Comparison of ENCODE assay signal across 8 cellular contexts in the genomic region with DNA sequence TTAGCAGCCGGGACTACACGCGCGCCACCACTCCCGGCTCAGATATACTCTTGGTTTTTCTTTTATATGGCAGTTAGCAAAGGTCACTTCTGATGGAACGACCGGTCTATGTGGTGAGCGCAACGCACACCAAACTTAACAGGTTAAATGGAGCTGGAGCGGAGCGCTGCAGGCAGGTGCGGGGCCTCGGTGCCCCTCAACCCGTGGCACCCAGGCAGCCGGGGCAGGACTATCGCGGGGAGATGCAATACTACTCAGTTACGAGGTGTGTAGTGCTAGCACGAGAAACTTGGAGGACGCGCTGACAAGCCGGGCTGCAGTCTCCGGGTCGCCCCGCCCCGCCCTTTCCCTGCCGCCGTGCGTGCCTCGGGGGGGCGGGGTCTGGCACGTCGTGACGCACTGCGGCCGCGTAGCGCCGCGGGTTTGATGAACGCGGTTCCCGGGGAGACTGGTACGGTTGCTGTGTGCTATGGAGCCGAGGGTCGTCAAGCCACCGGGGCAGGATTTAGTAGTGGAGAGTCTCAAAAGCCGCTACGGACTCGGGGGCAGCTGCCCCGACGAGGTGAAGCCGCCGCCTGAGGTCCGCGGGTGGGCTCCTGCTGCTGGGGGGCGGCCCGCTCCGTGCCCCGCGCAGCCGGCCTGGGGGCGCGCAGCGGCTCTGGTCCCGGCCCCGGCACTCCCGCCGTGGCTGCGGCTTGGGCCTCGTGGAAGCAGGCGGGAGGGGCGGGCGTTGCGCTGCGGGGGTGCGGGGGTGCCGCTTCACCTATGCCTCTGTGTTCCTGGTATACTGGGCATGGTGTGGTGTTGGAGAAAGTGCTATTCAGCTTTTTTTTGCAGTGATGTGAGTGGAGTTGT. TPM values are rescaled to one million over a fixed set of nuclear protein-coding genes. Genes with fewer than 3 reads are reported as not detected.
A peak's percentile ranks its signal among the peaks of the same experiment; 100 is the strongest.
DNase-seq lines count a peak whose midpoint lies in the region; ATAC-seq and TF ChIP-seq lines count a peak whose summit lies in the region.

A gene with protein sequence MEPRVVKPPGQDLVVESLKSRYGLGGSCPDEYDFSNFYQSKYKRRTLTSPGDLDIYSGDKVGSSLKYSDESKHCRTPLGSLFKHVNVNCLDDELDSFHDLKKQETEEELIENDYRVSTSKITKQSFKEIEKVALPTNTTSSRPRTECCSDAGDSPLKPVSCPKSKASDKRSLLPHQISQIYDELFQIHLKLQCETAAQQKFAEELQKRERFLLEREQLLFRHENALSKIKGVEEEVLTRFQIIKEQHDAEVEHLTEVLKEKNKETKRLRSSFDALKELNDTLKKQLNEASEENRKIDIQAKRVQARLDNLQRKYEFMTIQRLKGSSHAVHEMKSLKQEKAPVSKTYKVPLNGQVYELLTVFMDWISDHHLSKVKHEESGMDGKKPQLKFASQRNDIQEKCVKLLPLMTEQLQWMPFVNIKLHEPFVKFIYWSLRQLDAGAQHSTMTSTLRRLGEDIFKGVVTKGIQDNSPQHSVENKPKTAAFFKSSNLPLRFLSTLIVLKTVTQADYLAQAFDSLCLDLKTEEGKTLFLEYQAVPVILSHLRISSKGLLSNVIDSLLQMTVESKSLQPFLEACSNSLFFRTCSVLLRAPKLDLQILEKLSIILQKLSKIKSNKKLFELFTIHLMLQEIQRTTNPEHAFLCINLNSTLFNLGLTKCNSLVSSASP (plus strand): TSS at position 418 of the 855 bp plus-strand sequence. CDS start 52 bp downstream, at position 470.

- no peaks in the 10 kb centered on the region for H3K9me3 Mint-ChIP-seq in activated CD4-positive, alpha-beta T cell treated with anti-CD3 and anti-CD28 coated beads, Interleukin-2, amount 10 ng/mL, durations not matched to agents 7 days and 5 days
- no peaks in the 10 kb centered on the region for H3K9me3 Mint-ChIP-seq in dendritic cell treated with granulocyte-macrophage colony-stimulating factor and Interleukin-4, amounts not matched to agents 40 ng/mL and 50 ng/mL, for 4 days

- peak within 1 kb of the TSS; percentile 93 for H3K27ac Mint-ChIP-seq in activated CD4-positive, alpha-beta T cell treated with anti-CD3 and anti-CD28 coated beads, Interleukin-2, amount 10 ng/mL, durations not matched to agents 7 days and 5 days
- peak within 1 kb of the TSS; percentile 83 for H3K27ac Mint-ChIP-seq in dendritic cell treated with granulocyte-macrophage colony-stimulating factor and Interleukin-4, amounts not matched to agents 40 ng/mL and 50 ng/mL, for 4 days

- H3K4me1 ChIP-seq in liver (ENCODE audit: control insufficient read depth in 4 of 4, insufficient read depth in 4 of 4, low read length in 3 of 4) = peaks cover 2 to 14% (median 9%) of the 10 kb centered on the region in 4 donors

- peak in 13 of 14 donors; percentile 18 to 81 (median 63) for DNase-seq in C1 segment of cervical spinal cord (lab: John Stamatoyannopoulos, UW)
- peak; percentile 89 for DNase-seq in NCI-H748 (lab: John Stamatoyannopoulos, UW; ENCODE audit: unreplicated experiment)
- DNase-seq in activated CD4-positive, alpha-beta T cell treated with anti-CD3 and anti-CD28 coated beads, Interleukin-2, amount 10 ng/mL, durations not matched to agents 7 days and 5 days = peak; percentile 93
- peak; percentile 94 for DNase-seq in stimulated activated CD4-positive, alpha-beta T cell treated with anti-CD3 and anti-CD28 coated beads, Interleukin-4, amount 100 ng/mL, for 1 hour

- TF ChIP-seq CTCF in liver (IDR thresholded peaks at IDR 0.05; ENCODE audit: low read depth, low read length, missing input control) = no peak

- peaks cover 4 to 20% (median 16%) of the 10 kb centered on the region in 4 donors for H3K36me3 ChIP-seq in liver (ENCODE audit: control insufficient read depth in 4 of 4, insufficient read depth in 3 of 4, low read depth in 1 of 4, low read length in 3 of 4)

- H3K9me3 ChIP-seq in liver (ENCODE audit: control insufficient read depth in 4 of 4, low read length in 3 of 4) = no peaks in the 10 kb centered on the region

- peak within 1 kb of the TSS; percentile 95 for H3K4me3 Mint-ChIP-seq in activated CD4-positive, alpha-beta T cell treated with anti-CD3 and anti-CD28 coated beads, Interleukin-2, amount 10 ng/mL, durations not matched to agents 7 days and 5 days
- H3K4me3 Mint-ChIP-seq in dendritic cell treated with granulocyte-macrophage colony-stimulating factor and Interleukin-4, amounts not matched to agents 40 ng/mL and 50 ng/mL, for 4 days = peak within 1 kb of the TSS; percentile 89

- peaks cover 25% of the 10 kb centered on the region for H3K4me1 Mint-ChIP-seq in activated CD4-positive, alpha-beta T cell treated with anti-CD3 and anti-CD28 coated beads, Interleukin-2, amount 10 ng/mL, durations not matched to agents 7 days and 5 days
- peaks cover 12% of the 10 kb centered on the region for H3K4me1 Mint-ChIP-seq in dendritic cell treated with granulocyte-macrophage colony-stimulating factor and Interleukin-4, amounts not matched to agents 40 ng/mL and 50 ng/mL, for 4 days (ENCODE audit: low read depth)

- no peaks in the 10 kb centered on the region for H3K27me3 ChIP-seq in liver (ENCODE audit: control insufficient read depth in 4 of 4, insufficient read depth in 4 of 4, low read length in 3 of 4)

- CTCF ChIA-PET in activated CD4-positive, alpha-beta T cell treated with anti-CD3 and anti-CD28 coated beads, Interleukin-2, amount 10 ng/mL, durations not matched to agents 7 days and 5 days (lab: Charles Lee) = no interaction called here

- TF ChIP-seq RAD21 in liver (IDR thresholded peaks at IDR 0.05) = peak in 1 of 2 donors; percentile 39

- H3K36me3 Mint-ChIP-seq in activated CD4-positive, alpha-beta T cell treated with anti-CD3 and anti-CD28 coated beads, Interleukin-2, amount 10 ng/mL, durations not matched to agents 7 days and 5 days (ENCODE audit: low read depth) = peaks cover 30% of the 10 kb centered on the region
- peaks cover 39% of the 10 kb centered on the region for H3K36me3 Mint-ChIP-seq in dendritic cell treated with granulocyte-macrophage colony-stimulating factor and Interleukin-4, amounts not matched to agents 40 ng/mL and 50 ng/mL, for 4 days (ENCODE audit: low read depth)

- H3K4me3 ChIP-seq in liver (ENCODE audit: low read depth in 1 of 3, low read length in 3 of 3) = peak within 1 kb of the TSS; percentile 68 to 90 (median 87)

- intact Hi-C loops in dendritic cell treated with granulocyte-macrophage colony-stimulating factor and Interleukin-4, amounts not matched to agents 40 ng/mL and 50 ng/mL, for 4 days (cut with micrococcal nuclease) = no loop called here

- WGBS in liver = under 1% methylated on average over 78 of the region's 78 CpGs

- peak within 1 kb of the TSS; percentile 79 to 81 for H3K27ac ChIP-seq in liver (ENCODE audit: low read depth in 1 of 2, low read length in 2 of 2)

- POLR2A ChIA-PET in activated CD4-positive, alpha-beta T cell treated with anti-CD3 and anti-CD28 coated beads, Interleukin-2, amount 10 ng/mL, durations not matched to agents 7 days and 5 days (lab: Charles Lee) = no interaction called here

- peak within 1 kb of the TSS; percentile 62 to 69 for H3K9ac ChIP-seq in liver (ENCODE audit: low read depth in 1 of 2, low read length in 2 of 2)

- peak; percentile 97 for ATAC-seq in GM19324 (IDR thresholded peaks at IDR 0.05; ENCODE audit: low FRiP score, unreplicated experiment)
- peak; percentile 97 for ATAC-seq in HG03460 (IDR thresholded peaks at IDR 0.05; ENCODE audit: unreplicated experiment)

- H3K27me3 Mint-ChIP-seq in activated CD4-positive, alpha-beta T cell treated with anti-CD3 and anti-CD28 coated beads, Interleukin-2, amount 10 ng/mL, durations not matched to agents 7 days and 5 days = no peaks in the 10 kb centered on the region
- H3K27me3 Mint-ChIP-seq in dendritic cell treated with granulocyte-macrophage colony-stimulating factor and Interleukin-4, amounts not matched to agents 40 ng/mL and 50 ng/mL, for 4 days = no peaks in the 10 kb centered on the region

TF ChIP-seq in liver, 16 proteins besides CTCF, POLR2A, EP300 and RAD21:
- TF ChIP-seq RXRA (IDR thresholded peaks at IDR 0.05) = peak in 1 of 2 donors; percentile 9
- no peak for TF ChIP-seq SP1 (IDR thresholded peaks at IDR 0.05)
- TF ChIP-seq, protein P1, sequence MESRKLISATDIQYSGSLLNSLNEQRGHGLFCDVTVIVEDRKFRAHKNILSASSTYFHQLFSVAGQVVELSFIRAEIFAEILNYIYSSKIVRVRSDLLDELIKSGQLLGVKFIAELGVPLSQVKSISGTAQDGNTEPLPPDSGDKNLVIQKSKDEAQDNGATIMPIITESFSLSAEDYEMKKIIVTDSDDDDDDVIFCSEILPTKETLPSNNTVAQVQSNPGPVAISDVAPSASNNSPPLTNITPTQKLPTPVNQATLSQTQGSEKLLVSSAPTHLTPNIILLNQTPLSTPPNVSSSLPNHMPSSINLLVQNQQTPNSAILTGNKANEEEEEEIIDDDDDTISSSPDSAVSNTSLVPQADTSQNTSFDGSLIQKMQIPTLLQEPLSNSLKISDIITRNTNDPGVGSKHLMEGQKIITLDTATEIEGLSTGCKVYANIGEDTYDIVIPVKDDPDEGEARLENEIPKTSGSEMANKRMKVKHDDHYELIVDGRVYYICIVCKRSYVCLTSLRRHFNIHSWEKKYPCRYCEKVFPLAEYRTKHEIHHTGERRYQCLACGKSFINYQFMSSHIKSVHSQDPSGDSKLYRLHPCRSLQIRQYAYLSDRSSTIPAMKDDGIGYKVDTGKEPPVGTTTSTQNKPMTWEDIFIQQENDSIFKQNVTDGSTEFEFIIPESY (IDR thresholded peaks at IDR 0.05) = no peak
- no peak for TF ChIP-seq JUND (IDR thresholded peaks at IDR 0.05)
- TF ChIP-seq YY1 (IDR thresholded peaks at IDR 0.05) = peak; percentile 46
- no peak for TF ChIP-seq FOXA1 (IDR thresholded peaks at IDR 0.05)

RNA-seq across cellular contexts. Expression of the gene that starts here (rescaled TPM):
- 10 to 100 TPM; 12.1 to 12.8 TPM for total RNA-seq in activated CD4-positive, alpha-beta T cell treated with anti-CD3 and anti-CD28 coated beads, Interleukin-2, amount 10 ng/mL, durations not matched to agents 7 days and 5 days
- 1 to 10 TPM; 3.9 to 5.0 TPM for total RNA-seq in liver
- 1 to 10 TPM in 1 of 2 donors, under 1 TPM in 1; 0.76 to 1.5 TPM for polyA plus RNA-seq in liver

Comparison
In these comparisons a context has a peak if more than half of its experiments do, and no peak if none do; other contexts are left out.
1. Peak in every context shown above with its lines: DNase-seq, ATAC-seq, H3K4me3 ChIP-seq and H3K27ac ChIP-seq.